Comparison of ENCODE assay signal across 20 cellular contexts in genomic region chr15:92112711-92113110, GRCh38.
"Had no signal": no experiment of that assay in that cellular context is flagged by ENCODE, and none has a peak within 500 bp of the region (broad histone marks: within the 10 kb centered on the region; RNA-seq: fewer than 3 reads in every experiment).

No MANE protein-coding gene starts in this region.

- H3K27me3 ChIP-seq: gastrocnemius medialis, heart right ventricle, left lung, neutrophil, pancreas, right lobe of liver, stomach, tibial nerve, upper lobe of left lung had no signal

- H3K4me1 ChIP-seq: left lung, pancreas had no signal

- DNase-seq: dermis blood vessel endothelial cell; effector memory CD8-positive, alpha-beta T cell; gastrocnemius medialis; glutamatergic neuron; heart right ventricle; left lung; naive B cell; pancreas; right lobe of liver; stimulated activated CD4-positive, alpha-beta T cell treated with anti-CD3 and anti-CD28 coated beads, Interleukin-12 subunit alpha, Interleukin-12 subunit beta, amount 100 ng/mL, for 4 hours; stimulated activated CD4-positive, alpha-beta T cell treated with anti-CD3 and anti-CD28 coated beads, Interleukin-1b, Interleukin-23, amount 100 ng/mL, for 48 hours; stimulated activated CD4-positive, alpha-beta T cell treated with anti-CD3 and anti-CD28 coated beads, Interleukin-4, amount 100 ng/mL, for 1 hour; stimulated activated naive CD4-positive, alpha-beta T cell treated with Interleukin-2 at 50 U/mL for 16 hours; stomach; upper lobe of left lung had no signal

- H3K27ac ChIP-seq: coronary artery, gastrocnemius medialis, left lung, neutrophil, pancreas, right lobe of liver, stomach, thoracic aorta, tibial nerve, upper lobe of left lung had no signal

- H3K36me3 ChIP-seq: gastrocnemius medialis, pancreas, right lobe of liver, thoracic aorta had no signal

- H3K4me2 ChIP-seq: smooth muscle cell had no signal

- H3K4me3 ChIP-seq: coronary artery, gastrocnemius medialis, heart right ventricle, left lung, pancreas, right lobe of liver, smooth muscle cell, stomach, thoracic aorta, tibial nerve, upper lobe of left lung had no signal
